In the genomic region with DNA sequence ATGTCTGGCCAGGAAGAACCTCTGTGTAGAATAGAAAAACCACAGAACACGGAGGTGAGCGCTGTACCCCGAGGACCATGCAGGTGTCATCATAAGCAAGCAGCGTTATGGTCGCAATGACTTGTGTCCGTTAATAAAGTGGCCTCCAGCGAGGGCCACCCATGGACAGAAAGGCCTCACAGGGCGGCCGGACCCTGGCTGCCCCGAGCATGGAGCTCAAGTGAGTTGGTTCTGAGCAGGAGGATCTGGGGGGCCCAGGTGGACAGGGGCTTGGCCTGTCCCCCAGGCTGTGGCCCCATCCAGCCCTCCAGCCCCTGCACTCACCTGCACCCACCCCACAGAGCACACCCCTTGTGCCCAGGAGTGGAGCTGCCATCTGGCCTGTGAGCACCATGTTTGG, we compare ENCODE assay signal across 19 cellular contexts.
DNase-seq lines count a peak whose midpoint lies in the region; ATAC-seq and TF ChIP-seq lines count a peak whose summit lies in the region.
"Had no signal": no experiment of that assay in that cellular context is flagged by ENCODE, and none has a peak within 500 bp of the region (broad histone marks: within the 10 kb centered on the region; RNA-seq: fewer than 3 reads in every experiment).

No MANE protein-coding gene starts in this region.

- H3K9me3 ChIP-seq in upper lobe of left lung, result peaks cover 0 to 3% (median 0%) of the 10 kb centered on the region in 4 donors
- H3K9me3 ChIP-seq: BE2C had no signal

- no peaks in the 10 kb centered on the region for H3K27me3 ChIP-seq in upper lobe of left lung

- H3K4me1 ChIP-seq in upper lobe of left lung, result no peaks in the 10 kb centered on the region
- H3K4me1 ChIP-seq: BE2C, Caco-2 had no signal

- no peak for TF ChIP-seq EP300 in upper lobe of left lung (IDR thresholded peaks at IDR 0.05)

- no peaks in the 10 kb centered on the region for H3K36me3 ChIP-seq in upper lobe of left lung
- H3K36me3 ChIP-seq: BE2C had no signal

- H3K27ac ChIP-seq in upper lobe of left lung, result no peak overlapping the region
- H3K27ac ChIP-seq: C4-2B, HL-60 had no signal

- 89 to 92% methylated on average over 7 to 10 of the region's 10 CpGs for WGBS in upper lobe of left lung, 2 donors

- intact Hi-C loops in sciatic nerve (cut with DNase I), result no loop called here

- DNase-seq in D341Med (ENCODE audit: low spot score), result peak; percentile 14
- DNase-seq in mesenteric fat pad (ENCODE audit: low spot score), result peak; percentile 81
- DNase-seq in sciatic nerve (ENCODE audit: low spot score), result peak; percentile 41
- DNase-seq in upper lobe of left lung, result no peak
- DNase-seq in DMS153 treated with DMSO at 0.1 percent for 48 hours (lab: John Stamatoyannopoulos, UW; ENCODE audit: unreplicated experiment), result no peak
- DNase-seq in glomerular visceral epithelial cell (ENCODE audit: extremely low spot score), result no peak
- DNase-seq: ACHN; BE2C; Caco-2; CD4-positive, alpha-beta T cell; DMS153; DMS79 treated with DMSO at 0.1 percent for 48 hours; GF-D8; GOT3; H7; HFFc6 had no signal

- H3K4me3 ChIP-seq in upper lobe of left lung, result no peak overlapping the region

- no peak for TF ChIP-seq POLR2A in upper lobe of left lung (IDR thresholded peaks at IDR 0.05)

- ATAC-seq in sciatic nerve, result no peak
- ATAC-seq in upper lobe of left lung (ENCODE audit: low FRiP score in 2 of 2), result no peak
- ATAC-seq: HCT116 had no signal

- no peak for TF ChIP-seq CTCF in upper lobe of left lung (IDR thresholded peaks at IDR 0.05)

Comparison
In these comparisons a context has a peak if more than half of its experiments do, and no peak if none do; other contexts are left out.
1. DNase-seq: peak in D341Med (single experiment), mesenteric fat pad (single experiment) and sciatic nerve (single experiment); none in upper lobe of left lung (0 of 2), DMS153 treated with DMSO at 0.1 percent for 48 hours (single experiment) and glomerular visceral epithelial cell (single experiment).